In the genomic region with DNA sequence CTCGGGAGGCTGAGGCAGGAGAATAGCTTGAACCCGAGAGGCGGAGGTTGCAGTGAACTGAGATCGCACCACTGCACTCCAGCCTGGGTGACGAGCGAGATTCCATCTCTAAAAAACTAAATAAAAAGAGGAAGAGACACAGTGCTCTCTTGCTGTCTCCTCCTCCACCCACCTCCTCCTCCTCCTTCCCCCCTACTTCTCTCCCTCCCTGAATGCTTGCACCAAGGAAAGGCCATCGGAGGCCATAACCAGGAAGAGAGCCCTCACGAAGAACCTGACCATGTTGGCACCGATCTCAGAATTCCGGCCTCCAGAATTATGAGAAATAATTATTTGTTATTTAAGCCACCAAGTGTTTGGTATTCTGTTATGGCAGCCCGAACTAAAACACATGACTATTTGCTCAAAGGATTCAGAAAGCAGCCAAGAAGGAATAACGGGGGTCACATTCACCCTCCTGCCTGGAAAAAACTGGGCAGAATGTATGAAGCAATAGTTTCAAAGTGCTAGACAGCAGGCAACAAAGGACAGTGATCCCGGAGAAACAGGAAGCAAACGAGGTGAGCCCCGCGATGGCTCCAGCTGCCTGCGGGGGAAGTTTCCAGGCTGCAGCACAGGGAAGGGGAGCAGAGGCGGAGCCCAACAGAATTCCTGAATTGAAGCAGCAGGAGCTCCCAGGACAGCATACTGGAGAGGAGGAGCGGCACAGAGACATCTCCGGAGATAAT, we compare ENCODE assay signal across 8 cellular contexts. TPM values are rescaled to one million over a fixed set of nuclear protein-coding genes. Genes with fewer than 3 reads are reported as not detected.
DNase-seq lines count a peak whose midpoint lies in the region; ATAC-seq and TF ChIP-seq lines count a peak whose summit lies in the region.

No MANE protein-coding gene starts in this region.

- no peak overlapping the region for H3K9ac ChIP-seq in endodermal cell (ENCODE audit: extremely low read depth, low read length, poor library complexity, severe bottlenecking)

- peak; percentile 20 to 32 for DNase-seq in AML-193 (lab: John Stamatoyannopoulos, UW)
- peak; percentile 24 for DNase-seq in NCI-H2171 (lab: John Stamatoyannopoulos, UW)
- peak; percentile 90 for DNase-seq in endodermal cell
- DNase-seq in mucosa of descending colon, result peak in 2 of 3 donors; percentile 23 to 37
- no peak for DNase-seq in dedifferentiated amniotic fluid mesenchymal stem cell (ENCODE audit: extremely low spot score)
- DNase-seq in CD4-positive, alpha-beta memory T cell, result no peak

- H3K9me3 ChIP-seq in endodermal cell (ENCODE audit: control insufficient read depth, low read length) (no peaks in the 10 kb centered on the region), mucosa of descending colon (no peaks in the 10 kb centered on the region)
- H3K9me3 ChIP-seq in CD4-positive, alpha-beta memory T cell (ENCODE audit: control insufficient read depth in 1 of 2, low read length in 2 of 2), result no peaks in the 10 kb centered on the region

- intact Hi-C loops in mucosa of descending colon (cut with DNase I, micrococcal nuclease), result no loop called here
- intact Hi-C loops in CD4-positive, alpha-beta memory T cell (cut with micrococcal nuclease), result no loop called here

- TF ChIP-seq CTCF in endodermal cell (conservative IDR thresholded peaks at IDR 0.05) (no peak), mucosa of descending colon (IDR thresholded peaks at IDR 0.05) (no peak)

- H3K36me3 ChIP-seq in endodermal cell (ENCODE audit: control insufficient read depth, insufficient read depth, low read length), result no peaks in the 10 kb centered on the region
- no peaks in the 10 kb centered on the region for H3K36me3 ChIP-seq in mucosa of descending colon (ENCODE audit: low read depth)
- no peaks in the 10 kb centered on the region for H3K36me3 ChIP-seq in CD4-positive, alpha-beta memory T cell (ENCODE audit: insufficient read depth, low read length)

- peaks cover 7% of the 10 kb centered on the region for H3K4me1 ChIP-seq in endodermal cell (ENCODE audit: control insufficient read depth, insufficient read depth, low read length)
- no peaks in the 10 kb centered on the region for H3K4me1 ChIP-seq in mucosa of descending colon (ENCODE audit: low read depth)
- peaks cover 8% of the 10 kb centered on the region for H3K4me1 ChIP-seq in CD4-positive, alpha-beta memory T cell (ENCODE audit: insufficient read depth, low read length)

- H3K27ac ChIP-seq in endodermal cell (ENCODE audit: low read depth, low read length), result no peak overlapping the region
- H3K27ac ChIP-seq in CD4-positive, alpha-beta memory T cell (ENCODE audit: low read depth, low read length), result no peak overlapping the region

- H3K27me3 Mint-ChIP-seq in endodermal cell (ENCODE audit: insufficient read depth), result no peaks in the 10 kb centered on the region
- peaks cover 0 to 1% of the 10 kb centered on the region in 2 donors for H3K27me3 Mint-ChIP-seq in CD4-positive, alpha-beta memory T cell

- peaks cover 23% of the 10 kb centered on the region for H3K4me1 Mint-ChIP-seq in endodermal cell
- H3K4me1 Mint-ChIP-seq in CD4-positive, alpha-beta memory T cell, result peaks cover 8 to 24% (median 11%) of the 10 kb centered on the region in 4 donors

- WGBS in endodermal cell (ENCODE audit: insufficient coverage in 1 of 2, insufficient read length in 1 of 2), 2 experiments, result 40 to 52% methylated on average over 16 to 20 of the region's 20 CpGs

- H3K27ac Mint-ChIP-seq in endodermal cell, result peak overlapping the region; percentile 13
- H3K27ac Mint-ChIP-seq in CD4-positive, alpha-beta memory T cell, result no peak overlapping the region

- H3K9me3 Mint-ChIP-seq in endodermal cell, result no peaks in the 10 kb centered on the region
- peaks cover 0 to 3% (median 0%) of the 10 kb centered on the region in 8 donors for H3K9me3 Mint-ChIP-seq in CD4-positive, alpha-beta memory T cell

- peak; percentile 68 for ATAC-seq in mucosa of descending colon
- ATAC-seq in HG03135 (IDR thresholded peaks at IDR 0.05; ENCODE audit: unreplicated experiment), result no peak
- no peak for ATAC-seq in GM18520 (IDR thresholded peaks at IDR 0.05; ENCODE audit: unreplicated experiment)

- CTCF ChIA-PET in CD4-positive, alpha-beta memory T cell (lab: Charles Lee; ENCODE audit: partially characterized antibody), result interaction anchor here (1.5 kb wide), 1 partner anchor 23 kb away, joined by 5 read pairs; no protein-coding TSS in a partner anchor

- no peaks in the 10 kb centered on the region for H3K36me3 Mint-ChIP-seq in endodermal cell (ENCODE audit: low read depth)
- no peaks in the 10 kb centered on the region for H3K36me3 Mint-ChIP-seq in CD4-positive, alpha-beta memory T cell

- H3K27me3 ChIP-seq in endodermal cell (ENCODE audit: control insufficient read depth, insufficient read depth, low read length, poor library complexity, severe bottlenecking), result no peaks in the 10 kb centered on the region
- H3K27me3 ChIP-seq in CD4-positive, alpha-beta memory T cell (ENCODE audit: insufficient read depth, low read length), result no peaks in the 10 kb centered on the region

- peak overlapping the region; percentile 71 for H3K4me3 ChIP-seq in endodermal cell (ENCODE audit: low read length)
- no peak overlapping the region for H3K4me3 ChIP-seq in mucosa of descending colon
- H3K4me3 ChIP-seq in CD4-positive, alpha-beta memory T cell (ENCODE audit: low read length in 2 of 2), result no peak overlapping the region

- POLR2A ChIA-PET in CD4-positive, alpha-beta memory T cell (lab: Charles Lee; ENCODE audit: partially characterized antibody), result no interaction called here

- peak overlapping the region; percentile 40 for H3K4me3 Mint-ChIP-seq in endodermal cell
- peak overlapping the region in 1 of 8 donors; percentile 27 for H3K4me3 Mint-ChIP-seq in CD4-positive, alpha-beta memory T cell

RNA-seq across cellular contexts. Expression of a gene that starts 35.8 kb away (rescaled TPM):
- total RNA-seq in endodermal cell (not detected), mucosa of descending colon (under 1 TPM in 1 of 3 donors, not detected in 2; 0.39 TPM)
- not detected for polyA plus RNA-seq in endodermal cell (2013, experiment 1 of 2)
- polyA plus RNA-seq in endodermal cell (2013, experiment 2 of 2), result not detected
- not detected for total RNA-seq in CD4-positive, alpha-beta memory T cell
- not detected for polyA plus RNA-seq in CD4-positive, alpha-beta memory T cell

RNA-seq across cellular contexts. Expression of a gene that starts 36.0 kb away (rescaled TPM):
- total RNA-seq in endodermal cell, result 10 to 100 TPM; 46.0 to 55.1 TPM
- 62.3 TPM for polyA plus RNA-seq in endodermal cell (2013, experiment 1 of 2)
- polyA plus RNA-seq in endodermal cell (2013, experiment 2 of 2), result 59.9 TPM
- 10 to 100 TPM; 16.5 to 19.4 (median 19.0) TPM for total RNA-seq in mucosa of descending colon
- 1 to 10 TPM; 7.3 to 8.7 TPM for total RNA-seq in CD4-positive, alpha-beta memory T cell
- 1 to 10 TPM; 4.7 to 8.4 TPM for polyA plus RNA-seq in CD4-positive, alpha-beta memory T cell

RNA-seq across cellular contexts. Expression of a gene that starts 36.7 kb away (rescaled TPM):
- total RNA-seq in endodermal cell, result 10 to 100 TPM; 34.8 to 56.7 TPM
- polyA plus RNA-seq in endodermal cell (2013, experiment 1 of 2), result 52.3 TPM
- polyA plus RNA-seq in endodermal cell (2013, experiment 2 of 2), result 50.7 TPM
- total RNA-seq in mucosa of descending colon, result 10 to 100 TPM; 19.8 to 22.6 (median 19.9) TPM
- total RNA-seq in CD4-positive, alpha-beta memory T cell, result 10 to 100 TPM; 47.2 to 50.3 TPM
- polyA plus RNA-seq in CD4-positive, alpha-beta memory T cell, result 10 to 100 TPM; 45.5 to 65.4 TPM

Comparison
In these comparisons a context has a peak if more than half of its experiments do, and no peak if none do; other contexts are left out.
1. DNase-seq: peak in AML-193 (2 of 2), NCI-H2171 (single experiment), endodermal cell (single experiment) and mucosa of descending colon (2 of 3); none in dedifferentiated amniotic fluid mesenchymal stem cell (single experiment) and CD4-positive, alpha-beta memory T cell (0 of 5).